1 cellular context compared by ENCODE assay signal in genomic region chr15:93012793-93013192, GRCh38.
TF ChIP-seq lines count a peak whose summit lies in the region.

No MANE protein-coding gene starts in this region.

TF ChIP-seq in HEK293, 187 proteins besides CTCF, POLR2A, EP300 and RAD21 (continued from another document):
- TF ChIP-seq EGR2 (tag by site-specific recombination; IDR thresholded peaks at IDR 0.05; ENCODE audit: low read depth) (peak; percentile 39; the same call in 1 of the 2 replicates), SP2 (tag by site-specific recombination; IDR thresholded peaks at IDR 0.05) (no peak), ZNF624 (tag by site-specific recombination; IDR thresholded peaks at IDR 0.05) (no peak), ZBTB6 (tag by site-specific recombination; IDR thresholded peaks at IDR 0.05) (no peak)
TF ChIP-seq in HEK293: peak in this region for 2.
